9 cellular contexts compared by ENCODE assay signal in genomic region chr12:108839011-108839889, GRCh38. TPM values are rescaled to one million over a fixed set of nuclear protein-coding genes. Genes with fewer than 3 reads are reported as not detected.
DNase-seq lines count a peak whose midpoint lies in the region; ATAC-seq and TF ChIP-seq lines count a peak whose summit lies in the region.
"Had no signal": no experiment of that assay in that cellular context is flagged by ENCODE, and none has a peak within 500 bp of the region (broad histone marks: within the 10 kb centered on the region; RNA-seq: fewer than 3 reads in every experiment).

No MANE protein-coding gene starts in this region.

- peak overlapping the region; percentile 42 for H3K27ac ChIP-seq in CD4-positive, alpha-beta memory T cell (ENCODE audit: low read depth, low read length)
- H3K27ac ChIP-seq in prostate gland = peak overlapping the region; percentile 81

- no peak overlapping the region for H3K4me3 ChIP-seq in CD4-positive, alpha-beta memory T cell (ENCODE audit: low read length in 2 of 2)
- H3K4me3 ChIP-seq in prostate gland = no peak overlapping the region

- no peaks in the 10 kb centered on the region for H3K9me3 Mint-ChIP-seq in CD4-positive, alpha-beta memory T cell
- H3K9me3 Mint-ChIP-seq: activated B cell treated with CpG ODN at 0.5 μM for 24 hours had no signal

- no peaks in the 10 kb centered on the region for H3K9me3 ChIP-seq in CD4-positive, alpha-beta memory T cell (ENCODE audit: control insufficient read depth in 1 of 2, low read length in 2 of 2)
- no peaks in the 10 kb centered on the region for H3K9me3 ChIP-seq in prostate gland

- WGBS in prostate gland = 26% methylated on average over 4 of the region's 6 CpGs

- H3K27ac Mint-ChIP-seq in CD4-positive, alpha-beta memory T cell = peak overlapping the region; percentile 61 to 95 (median 90)

- H3K36me3 Mint-ChIP-seq in CD4-positive, alpha-beta memory T cell = peaks cover 5 to 14% of the 10 kb centered on the region in 2 donors

- ATAC-seq in SK-N-SH treated with all-trans-retinoic acid at 6 μM for 48 hours (peak; percentile 8; the same call in 2 of the 3 replicates), GM18909 (IDR thresholded peaks at IDR 0.05; ENCODE audit: poor library complexity, unreplicated experiment) (no peak)

- TF ChIP-seq CTCF in prostate gland (IDR thresholded peaks at IDR 0.05) = no peak

- H3K4me3 Mint-ChIP-seq in CD4-positive, alpha-beta memory T cell = peak overlapping the region in 6 of 8 donors; percentile 73 to 89 (median 78)

- intact Hi-C loops in CD4-positive, alpha-beta memory T cell (cut with micrococcal nuclease) = no loop called here
- intact Hi-C loops in prostate gland (cut with DNase I) = no loop called here

- CTCF ChIA-PET in CD4-positive, alpha-beta memory T cell (lab: Charles Lee; ENCODE audit: partially characterized antibody) = interaction anchor here (1.0 kb wide), 2 partner anchors 45 to 174 kb away, joined by 3 read pairs; no protein-coding TSS in a partner anchor

- peaks cover 20 to 47% (median 36%) of the 10 kb centered on the region in 4 donors for H3K4me1 Mint-ChIP-seq in CD4-positive, alpha-beta memory T cell

- no peak for DNase-seq in CD4-positive, alpha-beta memory T cell
- peak; percentile 97 for DNase-seq in fibroblast of gingiva (ENCODE audit: low read depth)
- peak; percentile 43 for DNase-seq in prostate gland (ENCODE audit: low spot score)
- no peak for DNase-seq in NK-92 (lab: John Stamatoyannopoulos, UW; ENCODE audit: unreplicated experiment)
- DNase-seq in activated CD8-positive, alpha-beta memory T cell treated with anti-CD3 and anti-CD28 coated beads, Interleukin-2, amount 50 U/mL, for 4 hours = no peak
- DNase-seq in hippocampal formation (lab: John Stamatoyannopoulos, UW) = no peak
- DNase-seq: activated B cell treated with CpG ODN at 0.5 μM for 24 hours had no signal

- TF ChIP-seq POLR2A in prostate gland (IDR thresholded peaks at IDR 0.05) = no peak

- peaks cover 7% of the 10 kb centered on the region for H3K36me3 ChIP-seq in CD4-positive, alpha-beta memory T cell (ENCODE audit: insufficient read depth, low read length)
- no peaks in the 10 kb centered on the region for H3K36me3 ChIP-seq in prostate gland

- POLR2A ChIA-PET in CD4-positive, alpha-beta memory T cell (lab: Charles Lee; ENCODE audit: partially characterized antibody) = interaction anchor here (0.6 to 3.8 kb wide), 9 partner anchors 13 to 327 kb away, joined by 3 to 41 read pairs (median 3); partner anchors contain the start of genes SART3, SELPLG and SSH1

- peaks cover 31% of the 10 kb centered on the region for H3K4me1 ChIP-seq in CD4-positive, alpha-beta memory T cell (ENCODE audit: insufficient read depth, low read length)
- no peaks in the 10 kb centered on the region for H3K4me1 ChIP-seq in prostate gland (replicated peaks)

- no peaks in the 10 kb centered on the region for H3K27me3 ChIP-seq in CD4-positive, alpha-beta memory T cell (ENCODE audit: insufficient read depth, low read length)
- H3K27me3 ChIP-seq in prostate gland (replicated peaks; ENCODE audit: insufficient read depth) = no peaks in the 10 kb centered on the region

- H3K27me3 Mint-ChIP-seq in CD4-positive, alpha-beta memory T cell = no peaks in the 10 kb centered on the region
- H3K27me3 Mint-ChIP-seq: activated B cell treated with CpG ODN at 0.5 μM for 24 hours had no signal

TF ChIP-seq in SK-N-SH treated with all-trans-retinoic acid at 6 μM for 48 hours, 23 proteins besides CTCF, POLR2A, EP300 and RAD21:
- TF ChIP-seq PATZ1 (CRISPR knock-in tag; IDR thresholded peaks at IDR 0.05; ENCODE audit: borderline replicate concordance) = no peak
- TF ChIP-seq ZFP3 (CRISPR knock-in tag; IDR thresholded peaks at IDR 0.05) = peak; percentile 28; the same call in 1 of the 2 replicates
- TF ChIP-seq CSRNP3 (CRISPR knock-in tag; IDR thresholded peaks at IDR 0.05) = no peak
- TF ChIP-seq ZNF70 (CRISPR knock-in tag; IDR thresholded peaks at IDR 0.05) = no peak
- TF ChIP-seq ISL1 (CRISPR knock-in tag; IDR thresholded peaks at IDR 0.05) = peak; percentile 5; the same call in 1 of the 2 replicates
- TF ChIP-seq OSR1 (CRISPR knock-in tag; IDR thresholded peaks at IDR 0.05) = 0 out of 2 replicates have a peak, but pooled peaks have one; percentile 41
- no peak for TF ChIP-seq BACH2 (CRISPR knock-in tag; IDR thresholded peaks at IDR 0.05; ENCODE audit: borderline replicate concordance)
- TF ChIP-seq TSHZ2 (CRISPR knock-in tag; IDR thresholded peaks at IDR 0.05) = peak; percentile 70; the same call in 1 of the 2 replicates
- TF ChIP-seq CSDC2 (CRISPR knock-in tag; IDR thresholded peaks at IDR 0.05) = peak; percentile 69
- no peak for TF ChIP-seq TOX (CRISPR knock-in tag; IDR thresholded peaks at IDR 0.05; ENCODE audit: borderline replicate concordance)
- no peak for TF ChIP-seq CREB5 (CRISPR knock-in tag; IDR thresholded peaks at IDR 0.05; ENCODE audit: low read depth)
- TF ChIP-seq GLIS3 (CRISPR knock-in tag; IDR thresholded peaks at IDR 0.05) = peak; percentile 23; the same call in 1 of the 2 replicates
- TF ChIP-seq SNAI2 (CRISPR knock-in tag; IDR thresholded peaks at IDR 0.05) = peak; percentile 11; the same call in 1 of the 2 replicates
- TF ChIP-seq ZNF8 (CRISPR knock-in tag; IDR thresholded peaks at IDR 0.05) = no peak
- peak; percentile 31; the same call in 1 of the 2 replicates for TF ChIP-seq TCF4 (CRISPR knock-in tag; IDR thresholded peaks at IDR 0.05; ENCODE audit: borderline replicate concordance)
TF ChIP-seq in SK-N-SH treated with all-trans-retinoic acid at 6 μM for 48 hours: peak in this region for 8.

RNA-seq across cellular contexts. Expression of gene SSH1, which starts 18.1 kb away (rescaled TPM):
- 10 to 100 TPM; 32.3 to 38.0 TPM for total RNA-seq in CD4-positive, alpha-beta memory T cell
- polyA plus RNA-seq in CD4-positive, alpha-beta memory T cell = 1 to 10 TPM; 1.4 to 9.3 TPM
- total RNA-seq in prostate gland = 10 to 100 TPM; 11.0 to 37.2 TPM

RNA-seq across cellular contexts. Expression of gene DAO, which starts 40.6 kb away (rescaled TPM):
- not detected for total RNA-seq in CD4-positive, alpha-beta memory T cell
- polyA plus RNA-seq in CD4-positive, alpha-beta memory T cell = not detected
- not detected for total RNA-seq in prostate gland
- total RNA-seq: activated B cell treated with CpG ODN at 0.5 μM for 24 hours had no signal

Comparison
In these comparisons a context has a peak if more than half of its experiments do, and no peak if none do; other contexts are left out.
1. DNase-seq: peak in fibroblast of gingiva (single experiment) and prostate gland (single experiment); none in CD4-positive, alpha-beta memory T cell (0 of 5), NK-92 (single experiment), activated CD8-positive, alpha-beta memory T cell treated with anti-CD3 and anti-CD28 coated beads, Interleukin-2, amount 50 U/mL, for 4 hours (single experiment) and hippocampal formation (0 of 2).